Comparison of ENCODE assay signal across 10 cellular contexts in genomic region chr3:186360779-186361178, GRCh38. TPM values are rescaled to one million over a fixed set of nuclear protein-coding genes. Genes with fewer than 3 reads are reported as not detected.
DNase-seq lines count a peak whose midpoint lies in the region; ATAC-seq and TF ChIP-seq lines count a peak whose summit lies in the region.
"Had no signal": no experiment of that assay in that cellular context is flagged by ENCODE, and none has a peak within 500 bp of the region (broad histone marks: within the 10 kb centered on the region; RNA-seq: fewer than 3 reads in every experiment).

No MANE protein-coding gene starts in this region.

- H3K9me3 Mint-ChIP-seq in glutamatergic neuron (ENCODE audit: unreplicated experiment): peaks cover 10% of the 10 kb centered on the region
- H3K9me3 Mint-ChIP-seq in nephron progenitor cell: no peaks in the 10 kb centered on the region
- no peaks in the 10 kb centered on the region for H3K9me3 Mint-ChIP-seq in activated naive CD4-positive, alpha-beta T cell treated with anti-CD3 and anti-CD28 coated beads, Interleukin-2, amount 50 U/mL, for 72 hours
- H3K9me3 Mint-ChIP-seq: stimulated activated naive CD8-positive, alpha-beta T cell treated with anti-CD3 and anti-CD28 coated beads, Interleukin-15, amount 100 ng/mL, for 72 hours had no signal

- H3K4me1 Mint-ChIP-seq in glutamatergic neuron (ENCODE audit: low read depth, unreplicated experiment) (peaks cover 28% of the 10 kb centered on the region), nephron progenitor cell (peaks cover 18% of the 10 kb centered on the region)

- H3K36me3 Mint-ChIP-seq in glutamatergic neuron (ENCODE audit: unreplicated experiment) (peaks cover 13% of the 10 kb centered on the region), nephron progenitor cell (ENCODE audit: low read depth) (no peaks in the 10 kb centered on the region)
- no peaks in the 10 kb centered on the region for H3K36me3 Mint-ChIP-seq in activated naive CD4-positive, alpha-beta T cell treated with anti-CD3 and anti-CD28 coated beads, Interleukin-2, amount 50 U/mL, for 72 hours

- H3K27me3 Mint-ChIP-seq in glutamatergic neuron (ENCODE audit: unreplicated experiment) (peaks cover 13% of the 10 kb centered on the region), nephron progenitor cell (ENCODE audit: low read depth, poor library complexity) (peaks cover 64% of the 10 kb centered on the region)

- H3K27ac Mint-ChIP-seq in glutamatergic neuron (ENCODE audit: unreplicated experiment) (peak overlapping the region; percentile 65), nephron progenitor cell (no peak overlapping the region)
- H3K27ac Mint-ChIP-seq in activated naive CD4-positive, alpha-beta T cell treated with anti-CD3 and anti-CD28 coated beads, Interleukin-2, amount 50 U/mL, for 72 hours: no peak overlapping the region
- H3K27ac Mint-ChIP-seq: stimulated activated naive CD8-positive, alpha-beta T cell treated with anti-CD3 and anti-CD28 coated beads, Interleukin-15, amount 100 ng/mL, for 72 hours had no signal

- DNase-seq in AML-193 (lab: John Stamatoyannopoulos, UW): peak; percentile 66 to 67
- DNase-seq in NCI-H1694 treated with DMSO at 0.1 percent for 48 hours (lab: John Stamatoyannopoulos, UW): peak; percentile 46
- DNase-seq in glutamatergic neuron: peak; percentile 73
- peak; percentile 68 for DNase-seq in nephron progenitor cell
- no peak for DNase-seq in GM19238 (ENCODE audit: insufficient read length, low spot score)
- no peak for DNase-seq in activated naive CD4-positive, alpha-beta T cell treated with anti-CD3 and anti-CD28 coated beads, Interleukin-2, amount 50 U/mL, for 72 hours (ENCODE audit: low spot score in 2 of 2)
- DNase-seq in HuH-7.5 (ENCODE audit: low spot score): no peak
- DNase-seq: effector memory CD4-positive, alpha-beta T cell; stimulated activated naive CD8-positive, alpha-beta T cell treated with anti-CD3 and anti-CD28 coated beads, Interleukin-15, amount 100 ng/mL, for 72 hours had no signal

- ATAC-seq in HG03196 (IDR thresholded peaks at IDR 0.05; ENCODE audit: unreplicated experiment): no peak
- ATAC-seq in activated naive CD4-positive, alpha-beta T cell treated with anti-CD3 and anti-CD28 coated beads, Interleukin-2, amount 50 U/mL, for 72 hours: no peak

- peak overlapping the region; percentile 83 for H3K4me3 Mint-ChIP-seq in glutamatergic neuron (ENCODE audit: unreplicated experiment)
- H3K4me3 Mint-ChIP-seq in nephron progenitor cell: peak overlapping the region; percentile 80

- TF ChIP-seq CTCF in glutamatergic neuron (IDR thresholded peaks at IDR 0.05; ENCODE audit: partially characterized antibody, unreplicated experiment) (no peak), nephron progenitor cell (IDR thresholded peaks at IDR 0.05) (no peak)

RNA-seq across cellular contexts. Expression of gene DGKG, which starts 1.3 kb away (rescaled TPM):
- 24.1 TPM for total RNA-seq in glutamatergic neuron (ENCODE audit: unreplicated experiment)
- total RNA-seq in activated naive CD4-positive, alpha-beta T cell treated with anti-CD3 and anti-CD28 coated beads, Interleukin-2, amount 50 U/mL, for 72 hours: 1 to 10 TPM in 1 of 2 donors, under 1 TPM in 1; 0.34 to 5.5 TPM

Comparison
In these comparisons a context has a peak if more than half of its experiments do, and no peak if none do; other contexts are left out.
1. DNase-seq: peak in AML-193 (2 of 2), NCI-H1694 treated with DMSO at 0.1 percent for 48 hours (single experiment), glutamatergic neuron (single experiment) and nephron progenitor cell (single experiment); none in GM19238 (single experiment), activated naive CD4-positive, alpha-beta T cell treated with anti-CD3 and anti-CD28 coated beads, Interleukin-2, amount 50 U/mL, for 72 hours (0 of 2) and HuH-7.5 (single experiment).